In genomic region chr19:4582980-4583842, GRCh38 we compare ENCODE assay signal across 16 cellular contexts. TPM values are rescaled to one million over a fixed set of nuclear protein-coding genes. Genes with fewer than 3 reads are reported as not detected.
DNase-seq lines count a peak whose midpoint lies in the region; ATAC-seq and TF ChIP-seq lines count a peak whose summit lies in the region.
"Had no signal": no experiment of that assay in that cellular context is flagged by ENCODE, and none has a peak within 500 bp of the region (broad histone marks: within the 10 kb centered on the region; RNA-seq: fewer than 3 reads in every experiment).

No MANE protein-coding gene starts in this region.

- H3K27me3 Mint-ChIP-seq in GM23338 (ENCODE audit: insufficient read depth, low read depth, poor library complexity), result peaks cover 28% of the 10 kb centered on the region
- H3K27me3 Mint-ChIP-seq in memory B cell, result peaks cover 31% of the 10 kb centered on the region
- H3K27me3 Mint-ChIP-seq in activated T-helper 2 cell treated with anti-CD3 and anti-CD28 coated beads, Interferon-gamma antibody, Interleukin-2, Interleukin-4, amounts not matched to agents 10 μg/mL and 5 μg/mL and 100 μg/mL, durations not matched to agents 14 hours and 24 hours and 36 hours (ENCODE audit: low read depth), result peaks cover 49% of the 10 kb centered on the region

- peaks cover 15% of the 10 kb centered on the region for H3K4me1 ChIP-seq in GM23338 (ENCODE audit: insufficient read depth)

- H3K4me3 Mint-ChIP-seq in GM23338 (peak overlapping the region; percentile 37; the same call in 2 of the 3 replicates), memory B cell (peak overlapping the region; percentile 21)
- no peak overlapping the region for H3K4me3 Mint-ChIP-seq in activated T-helper 2 cell treated with anti-CD3 and anti-CD28 coated beads, Interferon-gamma antibody, Interleukin-2, Interleukin-4, amounts not matched to agents 10 μg/mL and 5 μg/mL and 100 μg/mL, durations not matched to agents 14 hours and 24 hours and 36 hours (ENCODE audit: low read depth)

- no peak overlapping the region for H3K27ac ChIP-seq in GM23338 (ENCODE audit: low read depth)
- H3K27ac ChIP-seq: body of pancreas had no signal

- H3K36me3 Mint-ChIP-seq in GM23338 (ENCODE audit: low read depth) (no peaks in the 10 kb centered on the region), memory B cell (no peaks in the 10 kb centered on the region)
- H3K36me3 Mint-ChIP-seq in activated T-helper 2 cell treated with anti-CD3 and anti-CD28 coated beads, Interferon-gamma antibody, Interleukin-2, Interleukin-4, amounts not matched to agents 10 μg/mL and 5 μg/mL and 100 μg/mL, durations not matched to agents 14 hours and 24 hours and 36 hours (ENCODE audit: low read depth), result no peaks in the 10 kb centered on the region

- peaks cover 15% of the 10 kb centered on the region; the same call in 1 of the 2 replicates for H3F3A ChIP-seq in GM23338 (replicated peaks; ENCODE audit: low read depth)

- H3K4me3 ChIP-seq in GM23338, result no peak overlapping the region
- H3K4me3 ChIP-seq: body of pancreas had no signal

- no peak overlapping the region for H2AFZ ChIP-seq in GM23338

- no peaks in the 10 kb centered on the region; the same call in 1 of the 2 replicates for H4K20me1 ChIP-seq in GM23338 (replicated peaks; ENCODE audit: insufficient read depth)

- H3K27me3 ChIP-seq in GM23338 (ENCODE audit: insufficient read depth), result peaks cover 35% of the 10 kb centered on the region

- ATAC-seq in GM23338, result no peak
- peak; percentile 32 for ATAC-seq in SK-N-SH treated with all-trans-retinoic acid at 6 μM for 48 hours
- no peak for ATAC-seq in memory B cell (ENCODE audit: low read depth)
- no peak for ATAC-seq in HG03039 (IDR thresholded peaks at IDR 0.05; ENCODE audit: unreplicated experiment)
- no peak for ATAC-seq in HG03025 (IDR thresholded peaks at IDR 0.05; ENCODE audit: low FRiP score, unreplicated experiment)

- DNase-seq in A172 (ENCODE audit: low spot score), result peak; percentile 87
- no peak for DNase-seq in GM23338 (ENCODE audit: low spot score)
- DNase-seq in memory B cell (ENCODE audit: low spot score in 2 of 2), result no peak
- no peak for DNase-seq in activated T-helper 2 cell treated with anti-CD3 and anti-CD28 coated beads, Interferon-gamma antibody, Interleukin-2, Interleukin-4, amounts not matched to agents 10 μg/mL and 5 μg/mL and 100 μg/mL, durations not matched to agents 14 hours and 24 hours and 36 hours (ENCODE audit: low spot score)
- DNase-seq in kidney glomerular epithelial cell (lab: John Stamatoyannopoulos, UW), result no peak
- DNase-seq: DND-41; effector CD4-positive, alpha-beta T cell; NCI-H1105; NCI-H2227 treated with DMSO at 0.1 percent for 48 hours had no signal

- no peak for TF ChIP-seq CTCF in GM23338 (conservative IDR thresholded peaks at IDR 0.05; ENCODE audit: low read depth in 2 of 2)

- no peaks in the 10 kb centered on the region for H3K9me3 Mint-ChIP-seq in GM23338
- no peaks in the 10 kb centered on the region for H3K9me3 Mint-ChIP-seq in memory B cell
- H3K9me3 Mint-ChIP-seq in activated T-helper 2 cell treated with anti-CD3 and anti-CD28 coated beads, Interferon-gamma antibody, Interleukin-2, Interleukin-4, amounts not matched to agents 10 μg/mL and 5 μg/mL and 100 μg/mL, durations not matched to agents 14 hours and 24 hours and 36 hours, result no peaks in the 10 kb centered on the region
- H3K9me3 Mint-ChIP-seq: activated CD4-positive, alpha-beta T cell treated with anti-CD3 and anti-CD28 coated beads, Interleukin-2, amount 10 ng/mL, durations not matched to agents 24 days and 14 days; activated T-helper 1 cell treated with anti-CD3 and anti-CD28 coated beads, Interleukin-12 subunit alpha, Interleukin-12 subunit beta, Interleukin-2, Interleukin-4 antibody, amounts not matched to agents 30 ng/mL and 10 ng/mL and 1 ng/mL, durations not matched to agents 14 hours and 24 hours and 36 hours had no signal

- intact Hi-C loops in activated T-helper 2 cell treated with anti-CD3 and anti-CD28 coated beads, Interferon-gamma antibody, Interleukin-2, Interleukin-4, amounts not matched to agents 10 μg/mL and 5 μg/mL and 100 μg/mL, durations not matched to agents 14 hours and 24 hours and 36 hours (cut with micrococcal nuclease), result no loop called here

- peaks cover 9% of the 10 kb centered on the region for H3K79me2 ChIP-seq in GM23338 (replicated peaks; ENCODE audit: insufficient read depth)

- H3K9me2 ChIP-seq in GM23338 (ENCODE audit: insufficient read depth), result no peaks in the 10 kb centered on the region

- H3K4me1 Mint-ChIP-seq in GM23338 (peaks cover 18% of the 10 kb centered on the region), memory B cell (peaks cover 9% of the 10 kb centered on the region)
- no peaks in the 10 kb centered on the region for H3K4me1 Mint-ChIP-seq in activated T-helper 2 cell treated with anti-CD3 and anti-CD28 coated beads, Interferon-gamma antibody, Interleukin-2, Interleukin-4, amounts not matched to agents 10 μg/mL and 5 μg/mL and 100 μg/mL, durations not matched to agents 14 hours and 24 hours and 36 hours (ENCODE audit: low read depth)

- H3K36me3 ChIP-seq in GM23338 (ENCODE audit: insufficient read depth), result no peaks in the 10 kb centered on the region

- H3K27ac Mint-ChIP-seq in GM23338 (no peak overlapping the region), memory B cell (no peak overlapping the region)
- no peak overlapping the region for H3K27ac Mint-ChIP-seq in activated T-helper 2 cell treated with anti-CD3 and anti-CD28 coated beads, Interferon-gamma antibody, Interleukin-2, Interleukin-4, amounts not matched to agents 10 μg/mL and 5 μg/mL and 100 μg/mL, durations not matched to agents 14 hours and 24 hours and 36 hours
- H3K27ac Mint-ChIP-seq: activated CD4-positive, alpha-beta T cell treated with anti-CD3 and anti-CD28 coated beads, Interleukin-2, amount 10 ng/mL, durations not matched to agents 24 days and 14 days; activated T-helper 1 cell treated with anti-CD3 and anti-CD28 coated beads, Interleukin-12 subunit alpha, Interleukin-12 subunit beta, Interleukin-2, Interleukin-4 antibody, amounts not matched to agents 30 ng/mL and 10 ng/mL and 1 ng/mL, durations not matched to agents 14 hours and 24 hours and 36 hours had no signal

- H3K4me2 ChIP-seq in GM23338, result no peak overlapping the region

TF ChIP-seq in GM23338, 12 proteins besides CTCF, POLR2A, EP300 and RAD21 (continues in another document):
- no peak for TF ChIP-seq NANOG (IDR thresholded peaks at IDR 0.05; ENCODE audit: borderline replicate concordance)
- no peak for TF ChIP-seq POLR2AphosphoS5 (IDR thresholded peaks at IDR 0.05; ENCODE audit: low read depth)
- no peak for TF ChIP-seq EZH2phosphoT487 (IDR thresholded peaks at IDR 0.05; ENCODE audit: unreplicated experiment)
- no peak for TF ChIP-seq ZNF114 (CRISPR knock-in tag; IDR thresholded peaks at IDR 0.05)

TF ChIP-seq in SK-N-SH treated with all-trans-retinoic acid at 6 μM for 48 hours, 23 proteins besides CTCF, POLR2A, EP300 and RAD21:
- TF ChIP-seq ESRRG (CRISPR knock-in tag; IDR thresholded peaks at IDR 0.05) (no peak), ZNF565 (CRISPR knock-in tag; conservative IDR thresholded peaks at IDR 0.05; ENCODE audit: low read depth) (no peak), TCF4 (CRISPR knock-in tag; IDR thresholded peaks at IDR 0.05; ENCODE audit: borderline replicate concordance) (no peak), ZNF8 (CRISPR knock-in tag; IDR thresholded peaks at IDR 0.05) (no peak), RARB (CRISPR knock-in tag; IDR thresholded peaks at IDR 0.05) (no peak), ZNF70 (CRISPR knock-in tag; IDR thresholded peaks at IDR 0.05) (no peak)

RNA-seq across cellular contexts. Expression of gene SEMA6B, which starts 23.7 kb away (rescaled TPM):
- 29.2 and 34.1 TPM in 2 replicates for total RNA-seq in A172 (2014; rRNA removed; shearing (Covaris generic))
- 39.8 and 42.7 TPM in 2 replicates for total RNA-seq in GM23338 (2014; rRNA removed; shearing (Covaris generic))
- polyA plus RNA-seq in GM23338 (2016; fragmentation: Nextera tagmentation; extraction: Ambion mirVana), result 5.3 and 6.9 TPM in 2 replicates
- not detected in 2 replicates for total RNA-seq in activated T-helper 2 cell treated with anti-CD3 and anti-CD28 coated beads, Interferon-gamma antibody, Interleukin-2, Interleukin-4, amounts not matched to agents 10 μg/mL and 5 μg/mL and 100 μg/mL, durations not matched to agents 14 hours and 24 hours and 36 hours
- total RNA-seq: activated CD4-positive, alpha-beta T cell treated with anti-CD3 and anti-CD28 coated beads, Interleukin-2, amount 10 ng/mL, durations not matched to agents 24 days and 14 days; activated T-helper 1 cell treated with anti-CD3 and anti-CD28 coated beads, Interleukin-12 subunit alpha, Interleukin-12 subunit beta, Interleukin-2, Interleukin-4 antibody, amounts not matched to agents 30 ng/mL and 10 ng/mL and 1 ng/mL, durations not matched to agents 14 hours and 24 hours and 36 hours; T-helper 1 cell treated with Interleukin-12 subunit alpha and Interleukin-12 subunit beta and Interleukin-4 antibody, amounts not matched to agents 30 ng/mL and 1 ng/mL, for 36 hours had no signal

RNA-seq across cellular contexts. Expression of gene LRG1, which starts 43.4 kb away (rescaled TPM):
- total RNA-seq in A172 (2014; rRNA removed; shearing (Covaris generic)), result 0.09 and 0.10 TPM in 2 replicates
- 0.45 and 0.54 TPM in 2 replicates for total RNA-seq in GM23338 (2014; rRNA removed; shearing (Covaris generic))
- polyA plus RNA-seq in GM23338 (2016; fragmentation: Nextera tagmentation; extraction: Ambion mirVana), result 0.21 and 0.43 TPM in 2 replicates
- 0.18 and 0.37 TPM in 2 replicates for total RNA-seq in activated T-helper 2 cell treated with anti-CD3 and anti-CD28 coated beads, Interferon-gamma antibody, Interleukin-2, Interleukin-4, amounts not matched to agents 10 μg/mL and 5 μg/mL and 100 μg/mL, durations not matched to agents 14 hours and 24 hours and 36 hours

RNA-seq across cellular contexts. Expression of gene PLIN5, which starts 48.2 kb away (rescaled TPM):
- total RNA-seq in A172 (2014; rRNA removed; shearing (Covaris generic)), result not detected in 2 replicates
- total RNA-seq in GM23338 (2014; rRNA removed; shearing (Covaris generic)), result 0.47 and 3.5 TPM in 2 replicates
- polyA plus RNA-seq in GM23338 (2016; fragmentation: Nextera tagmentation; extraction: Ambion mirVana), result 1.5 and 1.9 TPM in 2 replicates
- 0.27 TPM in 1 of 2 replicates, not detected in the other for total RNA-seq in activated T-helper 2 cell treated with anti-CD3 and anti-CD28 coated beads, Interferon-gamma antibody, Interleukin-2, Interleukin-4, amounts not matched to agents 10 μg/mL and 5 μg/mL and 100 μg/mL, durations not matched to agents 14 hours and 24 hours and 36 hours
- total RNA-seq: activated CD4-positive, alpha-beta T cell treated with anti-CD3 and anti-CD28 coated beads, Interleukin-2, amount 10 ng/mL, durations not matched to agents 24 days and 14 days; activated T-helper 1 cell treated with anti-CD3 and anti-CD28 coated beads, Interleukin-12 subunit alpha, Interleukin-12 subunit beta, Interleukin-2, Interleukin-4 antibody, amounts not matched to agents 30 ng/mL and 10 ng/mL and 1 ng/mL, durations not matched to agents 14 hours and 24 hours and 36 hours; T-helper 1 cell treated with Interleukin-12 subunit alpha and Interleukin-12 subunit beta and Interleukin-4 antibody, amounts not matched to agents 30 ng/mL and 1 ng/mL, for 36 hours had no signal

RNA-seq across cellular contexts. Expression of gene TNFAIP8L1, which starts 56.1 kb away (rescaled TPM):
- total RNA-seq in A172 (2014; rRNA removed; shearing (Covaris generic)), result 7.5 and 9.5 TPM in 2 replicates
- total RNA-seq in GM23338 (2014; rRNA removed; shearing (Covaris generic)), result 3.3 and 4.1 TPM in 2 replicates
- polyA plus RNA-seq in GM23338 (2016; fragmentation: Nextera tagmentation; extraction: Ambion mirVana), result 2.7 and 3.2 TPM in 2 replicates
- total RNA-seq in activated T-helper 2 cell treated with anti-CD3 and anti-CD28 coated beads, Interferon-gamma antibody, Interleukin-2, Interleukin-4, amounts not matched to agents 10 μg/mL and 5 μg/mL and 100 μg/mL, durations not matched to agents 14 hours and 24 hours and 36 hours, result 16.1 and 16.9 TPM in 2 replicates

Comparison
In these comparisons a context has a peak if more than half of its experiments do, and no peak if none do; other contexts are left out.
1. RNA of gene SEMA6B, which starts 23.7 kb away (total RNA-seq): 39.8 to 42.7 TPM in GM23338 and 29.2 to 34.1 TPM in A172; not detected in activated T-helper 2 cell treated with anti-CD3 and anti-CD28 coated beads, Interferon-gamma antibody, Interleukin-2, Interleukin-4, amounts not matched to agents 10 μg/mL and 5 μg/mL and 100 μg/mL, durations not matched to agents 14 hours and 24 hours and 36 hours; every median in the first group is over 10 times any median in the second.